ENCODE assay signal across 10 cellular contexts in genomic region chr2:101272045-101272784, GRCh38. TPM values are rescaled to one million over a fixed set of nuclear protein-coding genes. Genes with fewer than 3 reads are reported as not detected.
A peak's percentile ranks its signal among the peaks of the same experiment; 100 is the strongest.
DNase-seq lines count a peak whose midpoint lies in the region; ATAC-seq and TF ChIP-seq lines count a peak whose summit lies in the region.
"Had no signal": no experiment of that assay in that cellular context is flagged by ENCODE, and none has a peak within 500 bp of the region (broad histone marks: within the 10 kb centered on the region; RNA-seq: fewer than 3 reads in every experiment).

No MANE protein-coding gene starts in this region.

- H3K4me3 ChIP-seq in H7 (ENCODE audit: insufficient read depth, low read depth, low read length): no peak overlapping the region

- peak overlapping the region; percentile 72 to 85 for H3K27ac Mint-ChIP-seq in natural killer cell

- H3K9me3 Mint-ChIP-seq in natural killer cell: no peaks in the 10 kb centered on the region

- H3K36me3 Mint-ChIP-seq in natural killer cell: peaks cover 8% of the 10 kb centered on the region

- no peak for TF ChIP-seq CTCF in natural killer cell (IDR thresholded peaks at IDR 0.05)

- peak; percentile 94 for ATAC-seq in GM21723 (IDR thresholded peaks at IDR 0.05; ENCODE audit: unreplicated experiment)
- peak; percentile 88 for ATAC-seq in HG03469 (IDR thresholded peaks at IDR 0.05; ENCODE audit: unreplicated experiment)
- peak in 2 of 3 donors; percentile 21 to 55 for ATAC-seq in natural killer cell

- intact Hi-C loops in natural killer cell (cut with micrococcal nuclease): no loop called here

- DNase-seq in DMS53 (lab: John Stamatoyannopoulos, UW) (peak; percentile 20), DMS53 treated with DMSO at 0.1 percent for 48 hours (lab: John Stamatoyannopoulos, UW; ENCODE audit: unreplicated experiment) (no peak), natural killer cell (no peak), H7 (no peak), foreskin melanocyte (no peak), putamen (ENCODE audit: low spot score) (no peak)
- DNase-seq: kidney glomerular epithelial cell, NCI-H187 had no signal

- no peak overlapping the region for H3K4me3 Mint-ChIP-seq in natural killer cell

- H3K36me3 ChIP-seq in H7 (replicated peaks; ENCODE audit: control insufficient read depth, insufficient read depth, low read length): peaks cover 10% of the 10 kb centered on the region

- H3K27me3 Mint-ChIP-seq in natural killer cell (ENCODE audit: low read depth in 2 of 2): no peaks in the 10 kb centered on the region

- H3K4me1 Mint-ChIP-seq in natural killer cell: peaks cover 15 to 16% of the 10 kb centered on the region in 2 donors

- no peaks in the 10 kb centered on the region for H3K27me3 ChIP-seq in H7 (ENCODE audit: control insufficient read depth, insufficient read depth, low read length)

RNA-seq across cellular contexts. Expression of gene CNOT11, which starts 19.5 kb away (rescaled TPM):
- 10 to 100 TPM; 41.7 to 49.8 (median 46.0) TPM for total RNA-seq in natural killer cell
- total RNA-seq in H7 (2014; rRNA removed; shearing (Covaris generic)): 68.6 and 72.6 TPM in 2 replicates

RNA-seq across cellular contexts. Expression of gene RNF149, which starts 36.3 kb away (rescaled TPM):
- total RNA-seq in natural killer cell: 100 to 1,000 TPM; 133 to 151 (median 149) TPM
- 17.9 and 29.9 TPM in 2 replicates for total RNA-seq in H7 (2014; rRNA removed; shearing (Covaris generic))

Comparison
In these comparisons a context has a peak if more than half of its experiments do, and no peak if none do; other contexts are left out.
1. ATAC-seq: peak in every context shown above with its lines; median percentile 94 in GM21723; 88 in HG03469; 38 in natural killer cell.